Comparison of ENCODE assay signal across 19 cellular contexts in genomic region chr18:50902797-50903196, GRCh38. TPM values are rescaled to one million over a fixed set of nuclear protein-coding genes. Genes with fewer than 3 reads are reported as not detected.
A peak's percentile ranks its signal among the peaks of the same experiment; 100 is the strongest.
DNase-seq lines count a peak whose midpoint lies in the region; FAIRE-seq and TF ChIP-seq lines count a peak whose summit lies in the region.
"Had no signal": no experiment of that assay in that cellular context is flagged by ENCODE, and none has a peak within 500 bp of the region (broad histone marks: within the 10 kb centered on the region; RNA-seq: fewer than 3 reads in every experiment).

No MANE protein-coding gene starts in this region.

- DNase-seq in COLO668 (lab: John Stamatoyannopoulos, UW; ENCODE audit: unreplicated experiment): peak; percentile 24
- DNase-seq in COR-L47 (lab: John Stamatoyannopoulos, UW): peak; percentile 2
- peak; percentile 62 for DNase-seq in LNCaP clone FGC (ENCODE audit: low read depth)
- DNase-seq in EL: no peak
- DNase-seq in hypothalamus (lab: John Stamatoyannopoulos, UW): no peak
- no peak for DNase-seq in small intestine
- DNase-seq: Calu3, GF-D8, GOT3, IMR-90, Karpas-422, MM.1S, NCI-H1092 treated with DMSO at 0.1 percent for 48 hours, NCI-H187, NCI-H524 treated with DMSO at 0.1 percent for 48 hours, OCI-M1, SIG-M5 had no signal

- H3K27me3 ChIP-seq in small intestine (ENCODE audit: control insufficient read depth in 2 of 2, insufficient read depth in 2 of 2, low read length in 2 of 2): no peaks in the 10 kb centered on the region

- no peak overlapping the region for H3K27ac ChIP-seq in small intestine (ENCODE audit: low read depth in 1 of 2, low read length in 1 of 2)

- no peaks in the 10 kb centered on the region for H3K4me1 ChIP-seq in small intestine (ENCODE audit: control insufficient read depth in 2 of 2, insufficient read depth in 1 of 2, low read depth in 1 of 2, low read length in 1 of 2)

- peaks cover 7 to 11% of the 10 kb centered on the region in 2 donors for H3K36me3 ChIP-seq in small intestine (ENCODE audit: control insufficient read depth in 2 of 2, insufficient read depth in 2 of 2, low read length in 2 of 2)

- H3K9me3 ChIP-seq in small intestine (ENCODE audit: control insufficient read depth, low read depth): no peaks in the 10 kb centered on the region

- WGBS in small intestine, 3 donors: 15 to 42% (median 26%) methylated on average over 1 of the region's 1 CpG

- FAIRE-seq in islet of Langerhans (lab: Jason Lieb, UNC) (peak; percentile 24), small intestine (lab: Jason Lieb, UNC) (no peak)
- FAIRE-seq: GM12891 had no signal

- no peak overlapping the region for H3K4me3 ChIP-seq in LNCaP clone FGC (ENCODE audit: low read depth, low read length)
- H3K4me3 ChIP-seq in small intestine (ENCODE audit: low read depth in 1 of 2, low read length in 2 of 2): no peak overlapping the region

- no peak for TF ChIP-seq CTCF in LNCaP clone FGC (IDR thresholded peaks at IDR 0.05; ENCODE audit: control insufficient read depth, extremely low read depth, insufficient read depth)

RNA-seq across cellular contexts. Expression of gene ME2, which starts 23.9 kb away (rescaled TPM):
- polyA plus RNA-seq in small intestine: 100 to 1,000 TPM in 1 of 3 donors, 10 to 100 TPM in 2; 64.6 to 122 (median 72.7) TPM

Comparison
In these comparisons a context has a peak if more than half of its experiments do, and no peak if none do; other contexts are left out.
1. DNase-seq: peak in COLO668 (single experiment), COR-L47 (single experiment) and LNCaP clone FGC (single experiment); none in EL (single experiment), hypothalamus (0 of 51) and small intestine (single experiment).